ENCODE assay signal across 1 cellular context in the genomic region with DNA sequence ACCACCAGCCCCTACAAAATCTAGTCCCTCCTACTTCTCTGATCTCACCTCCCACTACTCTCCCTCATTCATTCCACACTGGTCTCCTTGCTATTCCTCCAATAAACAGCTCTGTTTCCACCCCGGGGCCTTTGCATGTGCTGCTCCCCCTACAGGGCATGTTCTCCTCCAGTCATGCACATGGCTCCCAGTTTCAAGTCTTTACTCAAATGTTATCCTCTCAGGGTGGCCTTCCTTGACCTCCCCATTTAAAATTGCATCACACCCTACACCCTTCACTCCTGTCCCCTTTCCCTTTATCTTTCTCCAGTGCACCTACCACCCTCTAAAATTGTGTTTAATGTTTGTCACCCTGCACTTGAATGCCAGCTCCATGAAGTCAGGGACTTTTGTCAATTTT.
TF ChIP-seq lines count a peak whose summit lies in the region.

No MANE protein-coding gene starts in this region.

TF ChIP-seq in liver, 16 proteins besides CTCF, POLR2A, EP300 and RAD21 (continued from another document):
- TF ChIP-seq REST (IDR thresholded peaks at IDR 0.05), result no peak
- TF ChIP-seq RXRA (IDR thresholded peaks at IDR 0.05), result no peak
- no peak for TF ChIP-seq YY1 (IDR thresholded peaks at IDR 0.05)
- no peak for TF ChIP-seq SP1 (IDR thresholded peaks at IDR 0.05)
- no peak for TF ChIP-seq JUND (IDR thresholded peaks at IDR 0.05)
- no peak for TF ChIP-seq HNF4A (conservative IDR thresholded peaks at IDR 0.05)
- no peak for TF ChIP-seq FOXA1 (IDR thresholded peaks at IDR 0.05)
